Comparison of ENCODE assay signal across 19 cellular contexts in the genomic region with DNA sequence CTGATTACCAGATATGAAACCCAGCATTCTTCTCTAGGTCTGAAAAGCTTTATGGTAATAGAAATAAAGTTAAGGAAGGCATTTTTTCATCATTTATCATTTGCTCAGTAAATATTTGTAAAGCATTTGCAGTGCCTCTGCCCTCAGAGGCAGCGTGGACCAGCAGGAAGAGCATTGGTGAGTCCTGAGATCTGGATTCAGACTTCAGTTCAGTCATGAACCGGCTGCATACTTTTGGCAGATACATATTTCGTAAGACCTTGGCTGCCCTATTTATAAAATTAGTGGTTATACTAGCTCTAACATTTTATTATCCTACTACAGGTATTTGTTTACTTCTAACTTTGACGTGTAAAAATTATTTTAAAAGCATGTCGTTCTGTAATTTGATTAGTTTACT.
"Had no signal": no experiment of that assay in that cellular context is flagged by ENCODE, and none has a peak within 500 bp of the region (broad histone marks: within the 10 kb centered on the region; RNA-seq: fewer than 3 reads in every experiment).

No MANE protein-coding gene starts in this region.

- DNase-seq: activated CD4-positive, alpha-beta memory T cell treated with anti-CD3 and anti-CD28 coated beads for 36 hours; activated CD4-positive, alpha-beta T cell treated with anti-CD3 and anti-CD28 coated beads for 48 hours; activated CD4-positive, CD25-positive, alpha-beta regulatory T cell; activated naive CD4-positive, alpha-beta T cell treated with anti-CD3 and anti-CD28 coated beads for 36 hours; activated naive CD8-positive, alpha-beta T cell treated with anti-CD3 and anti-CD28 coated beads, Interleukin-2, amount 10 ng/mL, durations not matched to agents 7 days and 5 days; activated T-cell treated with anti-CD3 and anti-CD28 coated beads, Interleukin-2, amount 50 U/mL, for 48 hours; dermis blood vessel endothelial cell; effector memory CD4-positive, alpha-beta T cell; heart right ventricle; left colon; ovary; substantia nigra; T-helper 17 cell; thyroid gland; upper lobe of right lung had no signal

- H3K36me3 ChIP-seq: neutrophil, ovary, prostate gland, thyroid gland had no signal

- ATAC-seq: esophagus mucosa, heart right ventricle, left colon, T-helper 17 cell, upper lobe of right lung had no signal

- FAIRE-seq: keratinocyte had no signal

- H3K4me3 ChIP-seq: heart right ventricle, ovary, prostate gland, thyroid gland, upper lobe of right lung had no signal

- H3K27me3 ChIP-seq: heart right ventricle, neutrophil, thyroid gland, upper lobe of right lung had no signal
